In the genomic region with DNA sequence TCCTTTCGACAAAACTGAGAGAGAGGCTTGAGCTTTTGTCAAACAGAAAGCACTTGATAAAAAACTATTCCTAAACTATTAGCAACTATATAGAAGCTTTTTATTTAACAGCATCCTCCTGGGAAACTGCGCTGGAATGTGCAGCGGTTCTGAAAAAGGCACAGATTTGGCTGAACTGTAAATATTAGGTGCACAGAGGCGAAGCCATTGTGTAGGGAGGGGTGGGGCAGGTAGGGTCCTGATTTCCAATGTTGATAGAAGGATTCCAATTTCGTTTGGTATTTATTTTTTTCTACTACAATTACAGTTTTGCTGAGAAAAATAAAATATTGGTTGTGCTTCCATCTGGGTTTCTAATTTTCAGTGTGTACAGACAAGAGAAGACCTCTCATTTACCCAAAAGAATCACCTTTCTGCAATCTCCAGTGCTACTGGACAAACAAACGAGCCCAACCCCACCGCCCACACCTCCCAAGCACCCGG, we compare ENCODE assay signal across 8 cellular contexts. TPM values are rescaled to one million over a fixed set of nuclear protein-coding genes. Genes with fewer than 3 reads are reported as not detected.
A peak's percentile ranks its signal among the peaks of the same experiment; 100 is the strongest.
DNase-seq lines count a peak whose midpoint lies in the region; ATAC-seq and TF ChIP-seq lines count a peak whose summit lies in the region.

No MANE protein-coding gene starts in this region.

- TF ChIP-seq CTCF in BJ (IDR thresholded peaks at IDR 0.05; ENCODE audit: insufficient read depth, low read depth, low read length) = no peak

- H3K27me3 ChIP-seq in BJ (ENCODE audit: control insufficient read depth, insufficient read depth, low read length) (peaks cover 14% of the 10 kb centered on the region), endocrine pancreas (ENCODE audit: control insufficient read depth, insufficient read depth, low read length) (no peaks in the 10 kb centered on the region), neuron (ENCODE audit: insufficient read depth, low read length) (no peaks in the 10 kb centered on the region)

- peak overlapping the region; percentile 83 for H2AFZ ChIP-seq in neuron (ENCODE audit: low read depth, low read length)

- POLR2A ChIA-PET in BJ (lab: Charles Lee) = no interaction called here

- CTCF ChIA-PET in BJ (lab: Yijun Ruan, JAX) = interaction anchor here (1.0 kb wide), 1 partner anchor 27 kb away, joined by 3 read pairs; no protein-coding TSS in a partner anchor

- ATAC-seq in GM18511 (IDR thresholded peaks at IDR 0.05; ENCODE audit: unreplicated experiment) (no peak), GM19463 (IDR thresholded peaks at IDR 0.05; ENCODE audit: unreplicated experiment) (no peak)

- peak overlapping the region; percentile 59 for H3K4me3 ChIP-seq in BJ (ENCODE audit: low read depth, low read length)
- peak overlapping the region; percentile 44 for H3K4me3 ChIP-seq in endocrine pancreas (ENCODE audit: control insufficient read depth, insufficient read depth, low read length)
- H3K4me3 ChIP-seq in neuron (ENCODE audit: low read length) = peak overlapping the region; percentile 92

- DNase-seq in BJ (ENCODE audit: low read depth) (no peak), NCI-H69 (lab: John Stamatoyannopoulos, UW) (peak; percentile 43), NCI-H2171 (lab: John Stamatoyannopoulos, UW) (no peak), NCI-H1048 (lab: John Stamatoyannopoulos, UW) (no peak)

- peak overlapping the region; percentile 19 for H3K9ac ChIP-seq in endocrine pancreas (ENCODE audit: control insufficient read depth, insufficient read depth, low read length)

- H3K9me3 ChIP-seq in endocrine pancreas (ENCODE audit: control insufficient read depth, low read length) = no peaks in the 10 kb centered on the region
- no peaks in the 10 kb centered on the region for H3K9me3 ChIP-seq in neuron (ENCODE audit: low read length)

- H3K4me1 ChIP-seq in endocrine pancreas (ENCODE audit: control insufficient read depth, insufficient read depth, low read length) (peaks cover 2% of the 10 kb centered on the region), neuron (ENCODE audit: insufficient read depth, low read length) (peaks cover 20% of the 10 kb centered on the region)

- H3K36me3 ChIP-seq in BJ (ENCODE audit: control insufficient read depth, insufficient read depth, low read length) (no peaks in the 10 kb centered on the region), endocrine pancreas (ENCODE audit: control insufficient read depth, insufficient read depth, low read length) (no peaks in the 10 kb centered on the region), neuron (ENCODE audit: insufficient read depth, low read length) (no peaks in the 10 kb centered on the region)

RNA-seq across cellular contexts. Expression of a gene that starts 0.7 kb away (rescaled TPM):
- 0.37 and 0.66 TPM in 2 replicates for polyA plus RNA-seq in BJ (2011; rRNA removed)
- 0.19 and 0.31 TPM in 2 replicates for polyA minus RNA-seq in BJ (2011; rRNA and poly(A)+ RNA removed)
